ENCODE assay signal across 11 cellular contexts in the genomic region with DNA sequence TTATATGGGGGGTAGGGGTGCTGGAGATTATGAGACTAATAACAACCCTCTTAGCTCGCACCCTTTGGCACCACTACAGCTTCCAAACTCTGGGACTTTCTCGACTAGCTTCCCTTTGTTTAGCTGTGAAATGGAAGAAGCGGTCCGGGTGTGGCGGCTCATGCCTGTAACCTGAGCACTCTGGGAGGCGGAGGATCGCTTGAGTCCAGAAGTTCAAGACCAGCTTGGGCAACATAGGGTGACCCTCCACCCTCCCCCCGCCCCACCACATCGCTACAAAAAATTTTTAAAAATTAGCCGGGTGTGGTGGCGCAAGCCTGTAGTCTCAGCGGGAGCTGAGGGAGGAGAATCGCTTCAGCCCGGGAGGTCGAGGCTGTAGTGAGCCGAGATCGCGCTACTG. TPM values are rescaled to one million over a fixed set of nuclear protein-coding genes. Genes with fewer than 3 reads are reported as not detected.
DNase-seq lines count a peak whose midpoint lies in the region; ATAC-seq and TF ChIP-seq lines count a peak whose summit lies in the region.
"Had no signal": no experiment of that assay in that cellular context is flagged by ENCODE, and none has a peak within 500 bp of the region (broad histone marks: within the 10 kb centered on the region; RNA-seq: fewer than 3 reads in every experiment).

No MANE protein-coding gene starts in this region.

- H3K9me3 Mint-ChIP-seq in nephron = no peaks in the 10 kb centered on the region
- H3K9me3 Mint-ChIP-seq: activated naive CD4-positive, alpha-beta T cell treated with anti-CD3 and anti-CD28 coated beads, Interleukin-2, amount 50 U/mL, for 72 hours had no signal

- H3K36me3 ChIP-seq in BLaER1 treated with 17β-estradiol and CSF1 and Interleukin-3, amounts not matched to agents 10 nM and 100 nM = no peaks in the 10 kb centered on the region
- H3K36me3 ChIP-seq in HEK293 (ENCODE audit: control insufficient read depth in 2 of 2, insufficient read depth in 1 of 2, low read length in 2 of 2) = no peaks in the 10 kb centered on the region
- no peaks in the 10 kb centered on the region for H3K36me3 ChIP-seq in MM.1S (replicated peaks; ENCODE audit: insufficient read depth, low read length)

- POLR2A ChIA-PET in HEK293 (lab: Yijun Ruan, JAX) = no interaction called here

- intact Hi-C loops in dorsolateral prefrontal cortex (cut with DNase I) = no loop called here

- peak overlapping the region in 5 of 11 experiments; percentile 28 to 77 (median 34); a peak in 8 of 22 replicates for H3K27ac ChIP-seq in BLaER1 treated with 17β-estradiol and CSF1 and Interleukin-3, amounts not matched to agents 10 nM and 100 nM
- H3K27ac ChIP-seq in HEK293 (ENCODE audit: extremely low read depth, low read depth, low read length) (no peak overlapping the region), dorsolateral prefrontal cortex (no peak overlapping the region), MM.1S (ENCODE audit: low read length) (no peak overlapping the region)

- TF ChIP-seq CTCF in HEK293 (tag by site-specific recombination; IDR thresholded peaks at IDR 0.05) (no peak), dorsolateral prefrontal cortex (IDR thresholded peaks at IDR 0.05 in 54 of 56, conservative IDR thresholded peaks at IDR 0.05 in 2 of 56; ENCODE audit: low read depth in 1 of 56, partially characterized antibody in 56 of 56) (no peak), nephron (IDR thresholded peaks at IDR 0.05; ENCODE audit: unreplicated experiment in 3 of 3) (no peak), MM.1S (IDR thresholded peaks at IDR 0.05; ENCODE audit: low read length) (no peak)

- no peak overlapping the region for H2AFZ ChIP-seq in MM.1S (ENCODE audit: low read length)

- H3F3A ChIP-seq in MM.1S (ENCODE audit: insufficient read depth, low read length) = no peaks in the 10 kb centered on the region

- H3K79me2 ChIP-seq in MM.1S (ENCODE audit: low read length) = no peaks in the 10 kb centered on the region

- H3K4me3 Mint-ChIP-seq in nephron = peak overlapping the region; percentile 82 to 95 (median 94)

- peaks cover 65 to 83% (median 80%) of the 10 kb centered on the region in 11 experiments for H3K27me3 ChIP-seq in BLaER1 treated with 17β-estradiol and CSF1 and Interleukin-3, amounts not matched to agents 10 nM and 100 nM
- peaks cover 0 to 69% (median 44%) of the 10 kb centered on the region in 45 donors for H3K27me3 ChIP-seq in dorsolateral prefrontal cortex
- H3K27me3 ChIP-seq in MM.1S (replicated peaks; ENCODE audit: insufficient read depth, low read length) = peaks cover 13% of the 10 kb centered on the region

- peaks cover 56% of the 10 kb centered on the region for H3K27me3 Mint-ChIP-seq in nephron (ENCODE audit: low read depth)

- peaks cover 25 to 44% (median 37%) of the 10 kb centered on the region in 10 experiments for H3K4me1 ChIP-seq in BLaER1 treated with 17β-estradiol and CSF1 and Interleukin-3, amounts not matched to agents 10 nM and 100 nM
- H3K4me1 ChIP-seq in HEK293 (ENCODE audit: control insufficient read depth, insufficient read depth, low read length) = peaks cover 4% of the 10 kb centered on the region; the same call in 1 of the 2 replicates
- H3K4me1 ChIP-seq in MM.1S (ENCODE audit: low read length) = no peaks in the 10 kb centered on the region

- peak overlapping the region; percentile 73 to 98 (median 93) for H3K27ac Mint-ChIP-seq in nephron
- H3K27ac Mint-ChIP-seq: activated naive CD4-positive, alpha-beta T cell treated with anti-CD3 and anti-CD28 coated beads, Interleukin-2, amount 50 U/mL, for 72 hours had no signal

- CTCF ChIA-PET in HEK293 (lab: Yijun Ruan, JAX) = interaction anchor here (1.4 kb wide), 1 partner anchor 54 kb away, joined by 8 read pairs; no protein-coding TSS in a partner anchor

- DNase-seq in dorsolateral prefrontal cortex = no peak
- DNase-seq in mesenteric fat pad (ENCODE audit: low spot score) = no peak
- no peak for DNase-seq in NCI-H1694 (lab: John Stamatoyannopoulos, UW)
- DNase-seq in MM.1S = no peak
- DNase-seq: NCI-H524 treated with DMSO at 0.1 percent for 48 hours, T1000 had no signal

- H3K9me2 ChIP-seq in MM.1S (replicated peaks; ENCODE audit: insufficient read depth, low read length) = no peaks in the 10 kb centered on the region

- H3K36me3 Mint-ChIP-seq in nephron (ENCODE audit: low read depth) = no peaks in the 10 kb centered on the region
- H3K36me3 Mint-ChIP-seq: activated naive CD4-positive, alpha-beta T cell treated with anti-CD3 and anti-CD28 coated beads, Interleukin-2, amount 50 U/mL, for 72 hours had no signal

- peak overlapping the region; percentile 96 to 100 (median 99) for H3K4me2 ChIP-seq in BLaER1 treated with 17β-estradiol and CSF1 and Interleukin-3, amounts not matched to agents 10 nM and 100 nM
- H3K4me2 ChIP-seq in MM.1S (ENCODE audit: low read depth, low read length) = no peak overlapping the region

- peaks cover 0 to 33% (median 5%) of the 10 kb centered on the region in 11 experiments; a peak in 7 of 22 replicates for H4K20me1 ChIP-seq in BLaER1 treated with 17β-estradiol and CSF1 and Interleukin-3, amounts not matched to agents 10 nM and 100 nM
- no peaks in the 10 kb centered on the region for H4K20me1 ChIP-seq in MM.1S (ENCODE audit: insufficient read depth, low read length)

- peaks cover 40% of the 10 kb centered on the region for H3K4me1 Mint-ChIP-seq in nephron

- ATAC-seq in HG02840 (IDR thresholded peaks at IDR 0.05; ENCODE audit: low FRiP score, unreplicated experiment) = no peak

- peak overlapping the region in 9 of 11 experiments; percentile 37 to 74 (median 61); a peak in 12 of 22 replicates for H3K9ac ChIP-seq in BLaER1 treated with 17β-estradiol and CSF1 and Interleukin-3, amounts not matched to agents 10 nM and 100 nM
- no peak overlapping the region for H3K9ac ChIP-seq in MM.1S (ENCODE audit: low read length)

- H3K4me3 ChIP-seq in BLaER1 treated with 17β-estradiol and CSF1 and Interleukin-3, amounts not matched to agents 10 nM and 100 nM = peak overlapping the region; percentile 49 to 68 (median 62); a peak in 19 of 20 replicates
- no peak overlapping the region for H3K4me3 ChIP-seq in HEK293 (ENCODE audit: low read depth, low read length)
- peak overlapping the region in 44 of 59 donors; percentile 1 to 62 (median 42) for H3K4me3 ChIP-seq in dorsolateral prefrontal cortex
- no peak overlapping the region for H3K4me3 ChIP-seq in MM.1S (ENCODE audit: low read length)

- H3K9me3 ChIP-seq in BLaER1 treated with 17β-estradiol and CSF1 and Interleukin-3, amounts not matched to agents 10 nM and 100 nM (replicated peaks in 1 of 11) = no peaks in the 10 kb centered on the region
- H3K9me3 ChIP-seq in HEK293 (ENCODE audit: control insufficient read depth, insufficient read depth, low read depth, low read length) (no peaks in the 10 kb centered on the region), MM.1S (replicated peaks; ENCODE audit: insufficient read depth, low read length) (no peaks in the 10 kb centered on the region)

TF ChIP-seq in HEK293, 187 proteins besides CTCF, POLR2A, EP300 and RAD21:
- TF ChIP-seq ZNF677 (tag by site-specific recombination; IDR thresholded peaks at IDR 0.05) = no peak
- TF ChIP-seq ZNF600 (tag by site-specific recombination; IDR thresholded peaks at IDR 0.05) = no peak
- no peak for TF ChIP-seq ZNF221 (tag by site-specific recombination; IDR thresholded peaks at IDR 0.05; ENCODE audit: borderline replicate concordance)
- TF ChIP-seq ZNF24 (tag by site-specific recombination; IDR thresholded peaks at IDR 0.05) = 0 out of 2 replicates have a peak, but pooled peaks have one; percentile 5

RNA-seq across cellular contexts. Expression of gene CDH3, which starts 0.8 kb away (rescaled TPM):
- 10 to 100 TPM in 13 of 120 experiments, 1 to 10 TPM in 107; 2.4 to 13.1 (median 6.2) TPM for total RNA-seq in dorsolateral prefrontal cortex
- 0.51 TPM for total RNA-seq in mesenteric fat pad

Comparison
In these comparisons a context has a peak if more than half of its experiments do, and no peak if none do; other contexts are left out.
1. H3K4me3 ChIP-seq: peak in BLaER1 treated with 17β-estradiol and CSF1 and Interleukin-3, amounts not matched to agents 10 nM and 100 nM (10 of 10) and dorsolateral prefrontal cortex (44 of 59); none in HEK293 (single experiment) and MM.1S (single experiment).